26 cellular contexts compared by ENCODE assay signal in the genomic region with DNA sequence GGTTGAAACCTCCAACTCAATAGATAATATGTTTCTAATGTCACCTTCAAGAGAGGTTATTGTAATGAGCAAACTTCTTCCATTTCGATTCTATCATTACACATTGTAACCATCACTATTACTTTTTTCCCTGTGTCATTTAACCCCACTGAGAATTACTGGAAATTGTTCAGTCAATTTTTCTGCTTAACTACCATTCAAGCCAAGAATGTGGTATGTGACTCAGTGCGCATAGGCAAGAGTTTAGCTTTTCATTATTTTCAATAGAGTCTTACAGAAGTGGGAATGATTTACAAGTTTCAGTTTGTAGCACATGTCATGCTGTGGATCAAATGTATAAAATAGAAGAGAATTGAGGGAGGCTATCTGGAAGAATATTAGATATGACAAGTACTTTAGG. TPM values are rescaled to one million over a fixed set of nuclear protein-coding genes. Genes with fewer than 3 reads are reported as not detected.
DNase-seq lines count a peak whose midpoint lies in the region; ATAC-seq, FAIRE-seq and TF ChIP-seq lines count a peak whose summit lies in the region.
"Had no signal": no experiment of that assay in that cellular context is flagged by ENCODE, and none has a peak within 500 bp of the region (broad histone marks: within the 10 kb centered on the region; RNA-seq: fewer than 3 reads in every experiment).

No MANE protein-coding gene starts in this region.

- DNase-seq in H54 (ENCODE audit: insufficient read length, low spot score) (no peak), astrocyte (ENCODE audit: low read depth) (peak; percentile 45), fibroblast of mammary gland (ENCODE audit: low read depth) (peak; percentile 28), stromal cell of bone marrow (ENCODE audit: low read depth) (peak; percentile 51), NCI-H774 (lab: John Stamatoyannopoulos, UW) (no peak), HPDE6-E6E7 (ENCODE audit: extremely low spot score) (no peak), T-cell (no peak)
- DNase-seq in activated T-cell treated with anti-CD3 and anti-CD28 coated beads, Interleukin-2, amount 50 U/mL, for 48 hours, result no peak
- DNase-seq: ACHN; BE2C; C1 segment of cervical spinal cord; CD4-positive, CD25-positive, alpha-beta regulatory T cell; CD8-positive, alpha-beta memory T cell; COR-L47; DMS 273 treated with DMSO at 0.1 percent for 48 hours; DMS53; DND-41; GDM1; H7; HFFc6 had no signal

- H3K4me2 ChIP-seq in astrocyte (ENCODE audit: low read length), result no peak overlapping the region
- H3K4me2 ChIP-seq: GM23338 had no signal

- H3K36me3 ChIP-seq in astrocyte (ENCODE audit: insufficient read depth, low read length), result no peaks in the 10 kb centered on the region
- H3K36me3 ChIP-seq: BE2C had no signal

- TF ChIP-seq CTCF in astrocyte (IDR thresholded peaks at IDR 0.05; ENCODE audit: insufficient read depth, low read depth, low read length) (no peak), fibroblast of mammary gland (conservative IDR thresholded peaks at IDR 0.05; ENCODE audit: control insufficient read depth, insufficient read depth, low read depth, low read length) (no peak)

- H3K4me1 ChIP-seq in astrocyte (ENCODE audit: insufficient read depth, low read length), result no peaks in the 10 kb centered on the region
- H3K4me1 ChIP-seq: BE2C had no signal

- H3K4me3 Mint-ChIP-seq in astrocyte (ENCODE audit: unreplicated experiment) (no peak overlapping the region), T-cell (no peak overlapping the region)
- H3K4me3 Mint-ChIP-seq: CD4-positive, CD25-positive, alpha-beta regulatory T cell; CD8-positive, alpha-beta memory T cell; GM23338; HFFc6 had no signal

- ATAC-seq in T-cell (replicated peaks in 1 of 4), result no peak
- ATAC-seq: GM23338, HCT116 had no signal

- H2AFZ ChIP-seq in astrocyte (ENCODE audit: low read depth, low read length), result no peak overlapping the region
- H2AFZ ChIP-seq: GM23338 had no signal

- H3K9me3 Mint-ChIP-seq in astrocyte (ENCODE audit: unreplicated experiment) (peaks cover 3% of the 10 kb centered on the region), T-cell (no peaks in the 10 kb centered on the region)
- H3K9me3 Mint-ChIP-seq: GM23338, HFFc6 had no signal

- H3K27ac ChIP-seq in astrocyte (ENCODE audit: low read depth, low read length), result no peak overlapping the region

- no peaks in the 10 kb centered on the region for H3K36me3 Mint-ChIP-seq in astrocyte (ENCODE audit: low read depth, unreplicated experiment)
- no peaks in the 10 kb centered on the region for H3K36me3 Mint-ChIP-seq in T-cell
- H3K36me3 Mint-ChIP-seq: CD4-positive, CD25-positive, alpha-beta regulatory T cell; CD8-positive, alpha-beta memory T cell had no signal

- no peak overlapping the region for H3K9ac ChIP-seq in astrocyte (ENCODE audit: low read length)

- no peaks in the 10 kb centered on the region for H3K79me2 ChIP-seq in astrocyte (ENCODE audit: insufficient read depth, low read length)

- H4K20me1 ChIP-seq in astrocyte (ENCODE audit: insufficient read depth, low read length), result no peaks in the 10 kb centered on the region

- FAIRE-seq in H54 (lab: Jason Lieb, UNC) (peak; percentile 23), astrocyte (lab: Jason Lieb, UNC) (no peak)
- FAIRE-seq: A204.1, GM12892, GM18507 had no signal

- no peak for TF ChIP-seq POLR2A in H54 (IDR thresholded peaks at IDR 0.05; ENCODE audit: low read depth, low read length)

- H3K4me1 Mint-ChIP-seq in astrocyte (ENCODE audit: low read depth, unreplicated experiment) (peaks cover 4% of the 10 kb centered on the region), T-cell (no peaks in the 10 kb centered on the region)
- H3K4me1 Mint-ChIP-seq: CD4-positive, CD25-positive, alpha-beta regulatory T cell; CD8-positive, alpha-beta memory T cell; GM23338 had no signal

- POLR2A ChIA-PET in T-cell (lab: Charles Lee), result no interaction called here

- H3K27ac Mint-ChIP-seq in astrocyte (ENCODE audit: unreplicated experiment), result no peak overlapping the region
- H3K27ac Mint-ChIP-seq in T-cell, result no peak overlapping the region
- H3K27ac Mint-ChIP-seq: CD4-positive, CD25-positive, alpha-beta regulatory T cell; CD8-positive, alpha-beta memory T cell; GM23338; HFFc6 had no signal

- no peaks in the 10 kb centered on the region for H3K27me3 ChIP-seq in astrocyte (ENCODE audit: insufficient read depth, low read length)
- H3K27me3 ChIP-seq: BE2C had no signal

- CTCF ChIA-PET in T-cell (lab: Charles Lee), result no interaction called here

- H3K9me3 ChIP-seq in astrocyte (ENCODE audit: insufficient read depth, low read depth, low read length), result no peaks in the 10 kb centered on the region
- H3K9me3 ChIP-seq: BE2C had no signal

- H3K4me3 ChIP-seq in astrocyte (ENCODE audit: insufficient read depth, low read depth, low read length) (no peak overlapping the region), fibroblast of mammary gland (ENCODE audit: control insufficient read depth, low read depth, low read length) (no peak overlapping the region)
- H3K4me3 ChIP-seq: GM23338 had no signal

- H3K27me3 Mint-ChIP-seq in astrocyte (ENCODE audit: low read depth, unreplicated experiment) (peaks cover 2% of the 10 kb centered on the region), T-cell (no peaks in the 10 kb centered on the region)
- H3K27me3 Mint-ChIP-seq: CD4-positive, CD25-positive, alpha-beta regulatory T cell; CD8-positive, alpha-beta memory T cell had no signal

RNA-seq across cellular contexts. Expression of a gene that starts 34.3 kb away (rescaled TPM):
- total RNA-seq in astrocyte, result 5.3 and 11.8 TPM in 2 replicates
- total RNA-seq in T-cell, result under 1 TPM in 4 of 5 donors, not detected in 1; 0.05 to 0.90 (median 0.21) TPM
- total RNA-seq: CD4-positive, CD25-positive, alpha-beta regulatory T cell; CD8-positive, alpha-beta memory T cell; HFFc6; HT-29 had no signal

Comparison
In these comparisons a context has a peak if more than half of its experiments do, and no peak if none do; other contexts are left out.
1. DNase-seq: peak in astrocyte (single experiment), fibroblast of mammary gland (single experiment) and stromal cell of bone marrow (single experiment); none in H54 (single experiment), activated T-cell treated with anti-CD3 and anti-CD28 coated beads, Interleukin-2, amount 50 U/mL, for 48 hours (0 of 2), NCI-H774 (single experiment), HPDE6-E6E7 (single experiment) and T-cell (0 of 34).